In the genomic region with DNA sequence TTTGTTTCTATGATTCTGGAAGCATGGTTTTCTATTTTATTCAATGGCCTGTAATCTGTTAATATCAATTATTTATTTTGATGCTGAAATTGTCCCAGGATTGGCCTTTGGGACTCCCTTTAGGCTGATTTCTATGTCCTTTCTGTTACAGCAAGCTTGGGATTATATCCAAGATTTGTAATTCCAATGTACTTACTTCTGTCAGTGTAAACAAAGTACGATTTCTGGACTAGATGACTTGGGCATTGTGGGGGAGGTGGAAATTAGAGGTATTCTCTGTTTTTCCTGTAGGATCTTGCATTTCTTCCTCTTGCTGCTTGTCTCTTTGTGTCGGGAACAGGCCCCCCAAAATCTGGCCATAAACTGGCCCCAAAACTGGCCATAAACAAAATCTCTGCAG, we compare ENCODE assay signal across 21 cellular contexts.
"Had no signal": no experiment of that assay in that cellular context is flagged by ENCODE, and none has a peak within 500 bp of the region (broad histone marks: within the 10 kb centered on the region; RNA-seq: fewer than 3 reads in every experiment).

No MANE protein-coding gene starts in this region.

- H3K27me3 ChIP-seq: sigmoid colon, testis, tibial artery had no signal

- H3K4me1 Mint-ChIP-seq: mesothelial cell of epicardium, neural crest cell had no signal

- ATAC-seq: effector memory CD8-positive, alpha-beta T cell; mucosa of descending colon; natural killer cell treated with Interleukin-12 subunit alpha and Interleukin-12 subunit beta and Interleukin-15 and Interleukin-18, amount 100 ng/mL, for 72 hours; right cardiac atrium; stimulated activated memory B cell treated with anti-CD40 and anti-IgM and Interleukin-4, amounts not matched to agents 10 μg/mL and 1 μg/mL and 100 μg/mL, for 72 hours; stimulated activated naive CD8-positive, alpha-beta T cell treated with anti-CD3 and anti-CD28 coated beads, Interleukin-15, Interleukin-2, amounts not matched to agents 100 U/mL and 50 U/mL, for 24 hours had no signal

- H3K27ac ChIP-seq: neutrophil, parathyroid adenoma, prostate gland, sigmoid colon, testis, tibial artery had no signal

- H3K36me3 ChIP-seq: neutrophil, prostate gland had no signal

- H3K9me3 ChIP-seq: prostate gland, testis had no signal

- H3K4me1 ChIP-seq: parathyroid adenoma, prostate gland, sigmoid colon, testis, tibial artery had no signal

- H2AFZ ChIP-seq: parathyroid adenoma had no signal

- H3K27ac Mint-ChIP-seq: effector memory CD8-positive, alpha-beta T cell; mesothelial cell of epicardium; natural killer cell treated with Interleukin-12 subunit alpha and Interleukin-12 subunit beta and Interleukin-15 and Interleukin-18, amount 100 ng/mL, for 72 hours; stimulated activated memory B cell treated with anti-CD40 and anti-IgM and Interleukin-4, amounts not matched to agents 10 μg/mL and 1 μg/mL and 100 μg/mL, for 72 hours; type B pancreatic cell had no signal

- H3K4me3 Mint-ChIP-seq: effector memory CD8-positive, alpha-beta T cell; mesothelial cell of epicardium; natural killer cell treated with Interleukin-12 subunit alpha and Interleukin-12 subunit beta and Interleukin-15 and Interleukin-18, amount 100 ng/mL, for 72 hours; neural crest cell; stimulated activated memory B cell treated with anti-CD40 and anti-IgM and Interleukin-4, amounts not matched to agents 10 μg/mL and 1 μg/mL and 100 μg/mL, for 72 hours; type B pancreatic cell had no signal

- H3K9ac ChIP-seq: parathyroid adenoma had no signal

- H3K27me3 Mint-ChIP-seq: type B pancreatic cell had no signal

- H3K4me3 ChIP-seq: mucosa of descending colon, prostate gland, sigmoid colon, testis, tibial artery had no signal

- DNase-seq: cortex of kidney; effector memory CD8-positive, alpha-beta T cell; head of caudate nucleus; mesenchymal stem cell; mucosa of descending colon; naive B cell; right cardiac atrium; sigmoid colon; stimulated activated CD4-positive, alpha-beta T cell treated with anti-CD3 and anti-CD28 coated beads, Interleukin-4, amount 100 ng/mL, for 4 hours; stimulated activated naive CD8-positive, alpha-beta T cell treated with anti-CD3 and anti-CD28 coated beads, Interleukin-15, Interleukin-2, amounts not matched to agents 100 U/mL and 50 U/mL, for 24 hours; substantia nigra; testis; tibial artery had no signal
